ENCODE assay signal across 9 cellular contexts in the genomic region with DNA sequence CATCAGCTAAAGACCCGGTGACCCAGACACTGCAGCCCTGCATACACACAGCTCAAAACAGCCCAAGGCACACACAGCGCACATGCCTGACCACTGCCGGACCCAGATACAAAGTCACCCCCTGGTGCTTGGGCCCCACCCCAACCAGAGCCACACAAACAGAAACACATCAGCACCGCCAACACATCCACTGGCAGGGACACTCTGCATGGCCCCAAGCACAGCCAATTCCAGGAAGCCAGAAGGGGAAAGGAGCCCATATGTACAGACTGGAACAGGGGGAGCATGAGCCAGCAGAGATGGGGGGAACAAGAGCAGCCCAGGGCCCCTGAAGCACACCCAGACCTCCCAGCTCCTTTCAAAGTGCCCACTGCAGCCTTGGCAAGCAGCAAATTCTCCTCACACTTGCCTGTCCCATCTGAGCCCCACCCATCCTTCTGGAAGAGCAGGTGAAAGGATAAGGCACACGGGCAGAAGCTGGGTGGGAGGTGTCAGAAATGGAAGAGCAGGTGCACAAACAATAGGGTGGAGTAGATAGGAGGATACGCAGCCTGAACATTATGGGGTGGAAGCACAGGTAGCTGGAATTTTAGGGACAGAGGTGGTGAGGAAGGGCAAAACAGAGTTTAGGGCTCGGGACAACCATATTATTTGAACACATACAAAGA.
DNase-seq lines count a peak whose midpoint lies in the region; ATAC-seq and TF ChIP-seq lines count a peak whose summit lies in the region.
"Had no signal": no experiment of that assay in that cellular context is flagged by ENCODE, and none has a peak within 500 bp of the region (broad histone marks: within the 10 kb centered on the region; RNA-seq: fewer than 3 reads in every experiment).

No MANE protein-coding gene starts in this region.

- peaks cover 4% of the 10 kb centered on the region for H3K36me3 Mint-ChIP-seq in glutamatergic neuron (ENCODE audit: unreplicated experiment)

- 42 to 66% methylated on average over 7 of the region's 7 CpGs for WGBS in sigmoid colon, 2 donors

- DNase-seq in DMS79 (lab: John Stamatoyannopoulos, UW) (peak; percentile 57), NCI-H748 (lab: John Stamatoyannopoulos, UW; ENCODE audit: unreplicated experiment) (peak; percentile 95), glutamatergic neuron (no peak), sigmoid colon (peak; percentile 86), SJCRH30 (no peak)
- DNase-seq in activated naive CD4-positive, alpha-beta T cell treated with anti-CD3 and anti-CD28 coated beads, Interleukin-2, amount 50 U/mL, for 16 hours, result no peak
- DNase-seq: activated CD8-positive, alpha-beta memory T cell treated with anti-CD3 and anti-CD28 coated beads, Interleukin-2, amount 50 U/mL, for 4 hours had no signal

- H3K36me3 ChIP-seq in sigmoid colon (peaks cover 0 to 9% (median 2%) of the 10 kb centered on the region in 4 donors), SJCRH30 (no peaks in the 10 kb centered on the region)

- TF ChIP-seq EP300 in sigmoid colon (IDR thresholded peaks at IDR 0.05), result no peak

- peak overlapping the region; percentile 89 for H3K27ac Mint-ChIP-seq in glutamatergic neuron (ENCODE audit: unreplicated experiment)

- H3K4me3 Mint-ChIP-seq in glutamatergic neuron (ENCODE audit: unreplicated experiment), result peak overlapping the region; percentile 35

- H3K9me3 Mint-ChIP-seq in glutamatergic neuron (ENCODE audit: unreplicated experiment), result peaks cover 1% of the 10 kb centered on the region

- peak overlapping the region; percentile 12 to 80 (median 68) for H3K4me3 ChIP-seq in sigmoid colon
- H3K4me3 ChIP-seq in SJCRH30, result no peak overlapping the region

- no peaks in the 10 kb centered on the region for H3K27me3 ChIP-seq in sigmoid colon
- H3K27me3 ChIP-seq in SJCRH30, result no peaks in the 10 kb centered on the region; the same call in 1 of the 2 replicates

- H3K4me1 ChIP-seq in sigmoid colon (peaks cover 0 to 100% (median 100%) of the 10 kb centered on the region in 4 donors), SJCRH30 (no peaks in the 10 kb centered on the region; the same call in 1 of the 2 replicates)

- no peak for TF ChIP-seq POLR2A in sigmoid colon (IDR thresholded peaks at IDR 0.05)

- H3K27me3 Mint-ChIP-seq in glutamatergic neuron (ENCODE audit: unreplicated experiment), result peaks cover 21% of the 10 kb centered on the region

- ATAC-seq in HG03280 (IDR thresholded peaks at IDR 0.05; ENCODE audit: unreplicated experiment), result no peak
- no peak for ATAC-seq in HG03196 (IDR thresholded peaks at IDR 0.05; ENCODE audit: unreplicated experiment)

- TF ChIP-seq CTCF in glutamatergic neuron (IDR thresholded peaks at IDR 0.05; ENCODE audit: partially characterized antibody, unreplicated experiment) (no peak), sigmoid colon (IDR thresholded peaks at IDR 0.05) (no peak)

- H3K27ac ChIP-seq in sigmoid colon, result peak overlapping the region; percentile 94 to 98 (median 98)
- no peak overlapping the region for H3K27ac ChIP-seq in SJCRH30

- no peaks in the 10 kb centered on the region for H3K9me3 ChIP-seq in sigmoid colon
- no peaks in the 10 kb centered on the region for H3K9me3 ChIP-seq in SJCRH30 (replicated peaks)

- intact Hi-C loops in sigmoid colon (cut with DNase I), result loop anchor here (5.0 kb wide), 1 partner anchor 39 kb away; no protein-coding TSS in a partner anchor

- peaks cover 33% of the 10 kb centered on the region for H3K4me1 Mint-ChIP-seq in glutamatergic neuron (ENCODE audit: low read depth, unreplicated experiment)

Comparison
In these comparisons a context has a peak if more than half of its experiments do, and no peak if none do; other contexts are left out.
1. DNase-seq: peak in DMS79 (single experiment), NCI-H748 (single experiment) and sigmoid colon (single experiment); none in glutamatergic neuron (single experiment), activated naive CD4-positive, alpha-beta T cell treated with anti-CD3 and anti-CD28 coated beads, Interleukin-2, amount 50 U/mL, for 16 hours (single experiment) and SJCRH30 (0 of 2).